27 cellular contexts compared by ENCODE assay signal in the genomic region with DNA sequence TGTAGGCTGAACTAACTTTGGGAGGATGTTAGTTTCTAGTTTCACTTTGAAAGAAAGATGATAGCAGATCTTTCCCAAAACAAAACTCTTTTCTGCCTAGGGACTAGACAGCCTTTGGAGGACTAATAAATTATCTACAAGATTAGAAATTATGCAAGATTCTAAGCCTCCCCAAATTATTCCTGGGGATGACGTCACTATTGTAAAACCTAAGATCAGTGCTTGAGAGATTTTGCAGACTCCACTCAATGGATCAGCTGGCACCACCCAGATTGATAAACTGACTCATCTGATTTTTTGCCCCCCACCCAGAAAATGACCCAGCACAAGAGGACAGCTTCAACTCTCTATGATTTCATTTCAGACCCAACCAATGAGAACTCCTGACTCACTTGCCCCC.
"Had no signal": no experiment of that assay in that cellular context is flagged by ENCODE, and none has a peak within 500 bp of the region (broad histone marks: within the 10 kb centered on the region; RNA-seq: fewer than 3 reads in every experiment).

No MANE protein-coding gene starts in this region.

- DNase-seq: colonic mucosa; cortex of kidney; effector CD8-positive, alpha-beta T cell; effector memory CD8-positive, alpha-beta T cell; endodermal cell; erythroblast; esophagus squamous epithelium; foreskin fibroblast; foreskin melanocyte; gastrocnemius medialis; glutamatergic neuron; head of caudate nucleus; heart right ventricle; hippocampal formation; left cardiac atrium; left lung; left ventricle myocardium superior; lower lobe of right lung; mesenchymal stem cell; mucosa of descending colon had no signal

- H3K4me3 Mint-ChIP-seq: dendritic cell treated with granulocyte-macrophage colony-stimulating factor and Interleukin-4, amounts not matched to agents 40 ng/mL and 50 ng/mL, for 4 days; effector memory CD8-positive, alpha-beta T cell; endodermal cell; mesothelial cell of epicardium had no signal

- H3K27me3 ChIP-seq: colonic mucosa, esophagus squamous epithelium, left lung had no signal

- H3K9me3 Mint-ChIP-seq: dendritic cell treated with granulocyte-macrophage colony-stimulating factor and Interleukin-4, amounts not matched to agents 40 ng/mL and 50 ng/mL, for 4 days; effector memory CD8-positive, alpha-beta T cell had no signal

- H3K27ac Mint-ChIP-seq: dendritic cell treated with granulocyte-macrophage colony-stimulating factor and Interleukin-4, amounts not matched to agents 40 ng/mL and 50 ng/mL, for 4 days; effector memory CD8-positive, alpha-beta T cell; endodermal cell; mesothelial cell of epicardium had no signal

- ATAC-seq: effector memory CD8-positive, alpha-beta T cell; esophagus mucosa; gastrocnemius medialis; heart right ventricle; left cardiac atrium; left lung; left ventricle myocardium superior; lower lobe of right lung; mucosa of descending colon had no signal

- H3K4me1 ChIP-seq: colonic mucosa, esophagus squamous epithelium, gastrocnemius medialis, heart right ventricle, left lung, lower lobe of right lung had no signal

- FAIRE-seq: endometrium, islet of Langerhans, keratinocyte had no signal

- H3K27me3 Mint-ChIP-seq: dendritic cell treated with granulocyte-macrophage colony-stimulating factor and Interleukin-4, amounts not matched to agents 40 ng/mL and 50 ng/mL, for 4 days; effector memory CD8-positive, alpha-beta T cell had no signal

- H3K4me3 ChIP-seq: colonic mucosa, esophagus squamous epithelium, gastrocnemius medialis, heart right ventricle, left lung, lower lobe of right lung, mucosa of descending colon had no signal

- H3K27ac ChIP-seq: colonic mucosa, epithelial cell of prostate, esophagus squamous epithelium, gastrocnemius medialis, heart right ventricle, left lung, lower lobe of right lung had no signal

- H3K36me3 ChIP-seq: colonic mucosa, esophagus squamous epithelium, gastrocnemius medialis, heart right ventricle, left lung, lower lobe of right lung had no signal

- H3K4me1 Mint-ChIP-seq: endodermal cell, mesothelial cell of epicardium had no signal

- H3K9me3 ChIP-seq: colonic mucosa, esophagus squamous epithelium, gastrocnemius medialis, lower lobe of right lung had no signal
